Comparison of ENCODE assay signal across 1 cellular context in genomic region chr22:29300807-29301601, GRCh38.
TF ChIP-seq lines count a peak whose summit lies in the region.

No MANE protein-coding gene starts in this region.

TF ChIP-seq in H1, 55 proteins besides CTCF, POLR2A, EP300 and RAD21:
- TF ChIP-seq ATF2 (IDR thresholded peaks at IDR 0.05; ENCODE audit: low read length), result peak; percentile 72; the same call in 1 of the 2 replicates
- TF ChIP-seq USF2 (IDR thresholded peaks at IDR 0.05; ENCODE audit: low read length), result no peak
- TF ChIP-seq POLR2AphosphoS5 (IDR thresholded peaks at IDR 0.05; ENCODE audit: low read depth, low read length), result peak; percentile 83
- no peak for TF ChIP-seq SP2 (IDR thresholded peaks at IDR 0.05; ENCODE audit: low read length)
- TF ChIP-seq BRCA1 (IDR thresholded peaks at IDR 0.05; ENCODE audit: low read depth, low read length), result no peak
- TF ChIP-seq CEBPB (IDR thresholded peaks at IDR 0.05; ENCODE audit: low read depth, low read length), result 0 out of 2 replicates have a peak, but pooled peaks have one; percentile 10
- no peak for TF ChIP-seq KDM1A (IDR thresholded peaks at IDR 0.05; ENCODE audit: borderline replicate concordance, low read length)
